ENCODE assay signal across 25 cellular contexts in genomic region chr15:56320316-56320715, GRCh38.
"Had no signal": no experiment of that assay in that cellular context is flagged by ENCODE, and none has a peak within 500 bp of the region (broad histone marks: within the 10 kb centered on the region; RNA-seq: fewer than 3 reads in every experiment).

No MANE protein-coding gene starts in this region.

- H3K27me3 ChIP-seq: brain microvascular endothelial cell, Peyer's patch, SJCRH30 had no signal

- H3K4me1 ChIP-seq: Peyer's patch, SJCRH30 had no signal

- H3K27ac ChIP-seq: brain microvascular endothelial cell, RWPE1, SJCRH30 had no signal

- H3K4me3 ChIP-seq: Peyer's patch, SJCRH30 had no signal

- H3K9me3 ChIP-seq: Peyer's patch, SJCRH30 had no signal

- DNase-seq: activated B cell treated with CpG ODN at 0.5 μM for 24 hours; activated CD4-positive, alpha-beta T cell treated with anti-CD3 and anti-CD28 coated beads for 1 hour; activated CD4-positive, alpha-beta T cell treated with anti-CD3 and anti-CD28 coated beads, Interleukin-2, amount 10 ng/mL, durations not matched to agents 24 days and 14 days; activated CD4-positive, alpha-beta T cell treated with anti-CD3 and anti-CD28 coated beads, Interleukin-2, amount 50 U/mL, for 48 hours; activated CD8-positive, alpha-beta memory T cell treated with anti-CD3 and anti-CD28 coated beads for 24 hours; activated gamma-delta T cell; activated naive CD4-positive, alpha-beta T cell treated with anti-CD3 and anti-CD28 coated beads, Interleukin-2, amount 10 ng/mL, durations not matched to agents 7 days and 5 days; activated naive CD8-positive, alpha-beta T cell treated with anti-CD3 and anti-CD28 coated beads for 36 hours; activated T-cell treated with anti-CD3 and anti-CD28 coated beads, Interleukin-2, amount 50 U/mL, for 4 hours; brain microvascular endothelial cell; IMR-90; KG1; NCI-H1092; NCI-H1930; NCI-H2171; NCI-H226; NCI-H526; NCI-H82; Right ventricle myocardium superior; SJCRH30; SK-N-SH; T-helper 1 cell had no signal

- ATAC-seq: activated T-cell treated with anti-CD3 and anti-CD28 coated beads, Interleukin-2, amount 50 U/mL, for 4 hours; activated T-helper 17 cell treated with anti-CD3 and anti-CD28 coated beads, Interleukin-2, amount 50 U/mL, for 72 hours had no signal

- H3K9ac ChIP-seq: SK-N-SH had no signal

- H3K36me3 ChIP-seq: brain microvascular endothelial cell, Peyer's patch, SJCRH30 had no signal
